Comparison of ENCODE assay signal across 31 cellular contexts in the genomic region with DNA sequence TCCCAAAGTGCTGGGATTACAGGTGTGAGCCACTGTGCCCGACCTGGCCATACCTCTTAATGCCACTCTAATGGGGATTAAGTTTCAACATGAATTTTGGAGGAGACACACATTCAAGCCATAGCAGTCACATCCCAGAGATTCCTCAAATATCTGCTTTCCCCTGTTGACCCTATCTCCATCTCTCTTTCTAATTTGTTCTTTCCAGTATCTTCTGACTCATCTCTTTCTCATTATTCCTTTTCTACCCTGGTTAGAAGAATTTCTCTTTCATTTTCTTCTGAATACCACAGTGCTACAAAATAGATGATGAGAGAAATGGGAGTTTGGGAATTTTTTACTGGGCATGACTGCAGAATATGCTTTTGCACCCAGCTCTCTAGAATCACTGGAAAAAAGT. TPM values are rescaled to one million over a fixed set of nuclear protein-coding genes. Genes with fewer than 3 reads are reported as not detected.
DNase-seq lines count a peak whose midpoint lies in the region; ATAC-seq, FAIRE-seq and TF ChIP-seq lines count a peak whose summit lies in the region.
"Had no signal": no experiment of that assay in that cellular context is flagged by ENCODE, and none has a peak within 500 bp of the region (broad histone marks: within the 10 kb centered on the region; RNA-seq: fewer than 3 reads in every experiment).

No MANE protein-coding gene starts in this region.

- no peak overlapping the region for H2BK120ac ChIP-seq in IMR-90 (ENCODE audit: low read depth, low read length)

- H3K9me1 ChIP-seq in IMR-90 (ENCODE audit: insufficient read depth, low read length) = 0 out of 2 replicates have a peak, but pooled peaks cover 3% of the 10 kb centered on the region

- H2AFZ ChIP-seq in IMR-90 (replicated peaks; ENCODE audit: low read length, poor library complexity) (no peak overlapping the region), osteoblast (ENCODE audit: low read length) (no peak overlapping the region)
- H2AFZ ChIP-seq: GM23248 had no signal

- H4K91ac ChIP-seq in IMR-90 (ENCODE audit: insufficient read depth, low read depth, low read length) = no peak overlapping the region

- no CpG with 5 or more reads among the region's 1 CpG for WGBS in IMR-90 (ENCODE audit: extremely low coverage in 2 of 2, insufficient read length in 1 of 2), 2 experiments

- H3K9ac ChIP-seq in IMR-90 (ENCODE audit: low read depth, low read length) = no peak overlapping the region
- H3K9ac ChIP-seq: GM23248 had no signal

- H4K8ac ChIP-seq in IMR-90 (ENCODE audit: low read depth in 2 of 2, low read length in 2 of 2) = no peak overlapping the region

- H3K4ac ChIP-seq in IMR-90 (ENCODE audit: low read depth, low read length) = no peak overlapping the region

- TF ChIP-seq CTCF in AG10803 (conservative IDR thresholded peaks at IDR 0.05; ENCODE audit: low read length) (no peak), IMR-90 (conservative IDR thresholded peaks at IDR 0.05; ENCODE audit: low read depth, low read length) (no peak), bronchial epithelial cell (IDR thresholded peaks at IDR 0.05; ENCODE audit: insufficient read depth, low read length, severe bottlenecking) (no peak), osteoblast (IDR thresholded peaks at IDR 0.05; ENCODE audit: extremely low read depth, low read depth, low read length) (no peak)

- dilution Hi-C loops in IMR-90 (cut with HindIII; ENCODE audit: low sequenced_read_pairs, unreplicated experiment) = no loop called here

- ATAC-seq in IMR-90 (ENCODE audit: low read depth) (0 out of 2 replicates have a peak, but pooled peaks have one; percentile 22), GM19397 (IDR thresholded peaks at IDR 0.05; ENCODE audit: unreplicated experiment) (no peak)
- no peak for ATAC-seq in activated CD4-positive, CD25-positive, alpha-beta regulatory T cell treated with anti-CD3 and anti-CD28 coated beads, Interleukin-2, amount 50 U/mL, for 24 hours
- ATAC-seq: activated T-helper 17 cell treated with anti-CD3 and anti-CD28 coated beads, Interleukin-2, amount 50 U/mL, for 72 hours; heart left ventricle; HepG2; natural killer cell; stimulated activated effector memory CD8-positive, alpha-beta T cell treated with anti-CD3 and anti-CD28 coated beads, Interleukin-12 subunit alpha, Interleukin-12 subunit beta, amount 100 ng/mL, for 72 hours had no signal

- intact Hi-C loops in IMR-90 (cut with micrococcal nuclease) = no loop called here

- no peak for FAIRE-seq in bronchial epithelial cell (lab: Jason Lieb, UNC)
- FAIRE-seq: HepG2 had no signal

- H3K14ac ChIP-seq in IMR-90 (replicated peaks; ENCODE audit: low read depth, low read length) = no peak overlapping the region

- BruUV-seq in IMR-90 (replicated peaks; lab: Mats Ljungman, UMichigan) = no TSS peak

- no peak overlapping the region for H3K23ac ChIP-seq in IMR-90 (ENCODE audit: low read depth, low read length)

- no peak overlapping the region for H3K56ac ChIP-seq in IMR-90 (ENCODE audit: extremely low read depth, insufficient read depth, low read length)

- H3K4me2 ChIP-seq in IMR-90 (ENCODE audit: low read depth, low read length) (no peak overlapping the region; the same call in 1 of the 2 replicates), osteoblast (ENCODE audit: insufficient read depth, low read length) (peak overlapping the region; percentile 17)

- H3K27ac ChIP-seq in IMR-90 (ENCODE audit: insufficient read depth, low read length) (no peak overlapping the region), osteoblast (ENCODE audit: low read depth, low read length) (no peak overlapping the region)
- H3K27ac ChIP-seq: GM23248, heart left ventricle, spleen had no signal

- no peaks in the 10 kb centered on the region for H3K36me3 ChIP-seq in IMR-90 (ENCODE audit: control insufficient read depth, insufficient read depth, low read length)
- no peaks in the 10 kb centered on the region for H3K36me3 ChIP-seq in bronchial epithelial cell (ENCODE audit: control insufficient read depth, insufficient read depth, low read length)
- H3K36me3 ChIP-seq in osteoblast (ENCODE audit: insufficient read depth, low read length) = no peaks in the 10 kb centered on the region
- H3K36me3 ChIP-seq: heart left ventricle, spleen had no signal

- CTCF ChIA-PET in IMR-90 (lab: Yijun Ruan, JAX) = no interaction called here

- H3K79me2 ChIP-seq in osteoblast (ENCODE audit: insufficient read depth, low read length) = no peaks in the 10 kb centered on the region

- no peak overlapping the region for H2AK5ac ChIP-seq in IMR-90 (ENCODE audit: low read depth, low read length)

- peaks cover 9% of the 10 kb centered on the region; the same call in 1 of the 2 replicates for H3K4me1 ChIP-seq in IMR-90 (ENCODE audit: control insufficient read depth, insufficient read depth, low read length)
- H3K4me1 ChIP-seq in osteoblast (ENCODE audit: insufficient read depth, low read length) = peaks cover 17% of the 10 kb centered on the region
- H3K4me1 ChIP-seq: heart left ventricle, spleen had no signal

- H2AK9ac ChIP-seq in IMR-90 (replicated peaks; ENCODE audit: low read depth, low read length, poor library complexity) = no peak overlapping the region

- H4K5ac ChIP-seq in IMR-90 (ENCODE audit: low read depth, low read length) = peak overlapping the region; percentile 78; the same call in 1 of the 2 replicates

- H2BK5ac ChIP-seq in IMR-90 (ENCODE audit: low read depth, low read length, poor library complexity, severe bottlenecking) = peak overlapping the region; percentile 87

- no peaks in the 10 kb centered on the region for H4K20me1 ChIP-seq in IMR-90 (ENCODE audit: insufficient read depth, low read length)
- H4K20me1 ChIP-seq in osteoblast (ENCODE audit: insufficient read depth, low read length) = no peaks in the 10 kb centered on the region

- H2BK15ac ChIP-seq in IMR-90 (ENCODE audit: low read depth, low read length) = no peak overlapping the region

- no peaks in the 10 kb centered on the region for H3K79me1 ChIP-seq in IMR-90 (ENCODE audit: low read depth in 1 of 2, low read length in 2 of 2)

- H3K27me3 ChIP-seq in IMR-90 (ENCODE audit: control insufficient read depth, insufficient read depth, low read length) = no peaks in the 10 kb centered on the region
- H3K27me3 ChIP-seq in bronchial epithelial cell (ENCODE audit: control insufficient read depth, insufficient read depth, low read length) = no peaks in the 10 kb centered on the region
- H3K27me3 ChIP-seq in osteoblast (ENCODE audit: insufficient read depth, low read length) = no peaks in the 10 kb centered on the region

- H2BK20ac ChIP-seq in IMR-90 (ENCODE audit: low read depth, low read length) = no peak overlapping the region

- TF ChIP-seq POLR2A in IMR-90 (IDR thresholded peaks at IDR 0.05; ENCODE audit: low read depth, low read length) = no peak

- POLR2A ChIA-PET in IMR-90 (lab: Charles Lee; ENCODE audit: unreplicated experiment) = no interaction called here

- in situ Hi-C loops in IMR-90 (cut with MboI; ENCODE audit: low sequenced_read_pairs) = no loop called here
- in situ Hi-C loops in KBM-7 (cut with MboI; ENCODE audit: low pct_unique_long_range_greater_than_20kb, low sequenced_read_pairs) = no loop called here

- TF ChIP-seq RAD21 in IMR-90 (IDR thresholded peaks at IDR 0.05; ENCODE audit: low read length) = no peak

- no peak overlapping the region for H3K4me3 ChIP-seq in AG10803 (ENCODE audit: low read length)
- H3K4me3 ChIP-seq in IMR-90 (ENCODE audit: insufficient read depth, low read depth, low read length) = no peak overlapping the region
- H3K4me3 ChIP-seq in bronchial epithelial cell (ENCODE audit: low read depth, low read length) = no peak overlapping the region
- H3K4me3 ChIP-seq in osteoblast (ENCODE audit: insufficient read depth, low read length) = no peak overlapping the region
- H3K4me3 ChIP-seq: GM23248, heart left ventricle, spleen had no signal

- no peaks in the 10 kb centered on the region; the same call in 1 of the 2 replicates for H3K9me3 ChIP-seq in IMR-90 (ENCODE audit: control insufficient read depth, insufficient read depth, low read length)
- no peaks in the 10 kb centered on the region for H3K9me3 ChIP-seq in osteoblast (ENCODE audit: low read depth, low read length)
- H3K9me3 ChIP-seq: heart left ventricle, spleen had no signal

- peak overlapping the region; percentile 90; the same call in 1 of the 2 replicates for H3K18ac ChIP-seq in IMR-90 (ENCODE audit: low read depth, low read length)

- DNase-seq in AG10803 (ENCODE audit: low read depth) (peak; percentile 16), IMR-90 (peak; percentile 24), bronchial epithelial cell (ENCODE audit: low read depth) (peak; percentile 9), osteoblast (ENCODE audit: insufficient read length, low spot score, missing footprints) (no peak), KBM-7 (no peak)
- DNase-seq: activated B cell treated with CpG ODN at 0.5 μM for 24 hours; activated CD4-positive, alpha-beta memory T cell treated with anti-CD3 and anti-CD28 coated beads for 36 hours; activated CD8-positive, alpha-beta memory T cell treated with anti-CD3 and anti-CD28 coated beads, Interleukin-2, amount 50 U/mL, for 48 hours; CD4-positive, CD25-positive, alpha-beta regulatory T cell; cerebellar nuclear complex; GM23248; heart left ventricle; natural killer cell; NCI-H1105 treated with DMSO at 0.1 percent for 48 hours; NCI-H2081 treated with DMSO at 0.1 percent for 48 hours; NCI-H446; Right ventricle myocardium superior; spleen; stimulated activated CD4-positive, alpha-beta T cell treated with anti-CD3 and anti-CD28 coated beads, Interleukin-2, amount 100 ng/mL, for 48 hours; SW 1271; T1000 had no signal

TF ChIP-seq in IMR-90, 13 proteins besides CTCF, POLR2A, EP300 and RAD21 (continues in another document):
- TF ChIP-seq MAZ (IDR thresholded peaks at IDR 0.05; ENCODE audit: borderline replicate concordance, low read depth, low read length) (no peak), MAFK (IDR thresholded peaks at IDR 0.05; ENCODE audit: low read depth, low read length) (no peak), NFE2L2 (IDR thresholded peaks at IDR 0.05; ENCODE audit: low read depth, low read length) (no peak)

RNA-seq across cellular contexts. Expression of gene OR10V1, which starts 5.1 kb away (rescaled TPM):
- not detected in 2 replicates for total RNA-seq in IMR-90 (2012; rRNA removed)
- polyA plus RNA-seq in IMR-90 (2012; rRNA removed) = not detected in 2 replicates
- not detected in 2 replicates for polyA plus RNA-seq in IMR-90 (2012; cell fraction: cytosol; rRNA removed)
- not detected in 2 replicates for polyA plus RNA-seq in IMR-90 (2012; cell fraction: nucleus; rRNA removed; ENCODE audit: low replicate concordance)
- not detected in 2 replicates for total RNA-seq in bronchial epithelial cell
- not detected in 2 replicates for total RNA-seq in osteoblast
- total RNA-seq: activated B cell treated with CpG ODN at 0.5 μM for 24 hours; activated CD4-positive, alpha-beta memory T cell treated with anti-CD3 and anti-CD28 coated beads for 36 hours; activated T-helper 17 cell treated with anti-CD3 and anti-CD28 coated beads, Interleukin-2, amount 50 U/mL, for 72 hours; CD4-positive, CD25-positive, alpha-beta regulatory T cell; fibroblast of villous mesenchyme; G401; GM23248; heart left ventricle; HepG2; natural killer cell; OCI-LY7; osteocyte; Right ventricle myocardium superior; spleen; urinary bladder had no signal
- polyA plus RNA-seq: CD4-positive, CD25-positive, alpha-beta regulatory T cell; GM23248; heart left ventricle; HepG2; spleen; urinary bladder had no signal

RNA-seq across cellular contexts. Expression of gene PATL1, which starts 39.7 kb away (rescaled TPM):
- total RNA-seq in IMR-90 (2012; rRNA removed) (3.9 and 4.4 TPM in 2 replicates), bronchial epithelial cell (3.7 and 5.6 TPM in 2 replicates), osteoblast (17.7 and 19.5 TPM in 2 replicates)
- polyA plus RNA-seq in IMR-90 (2012; rRNA removed) = 29.7 and 30.9 TPM in 2 replicates
- 12.5 and 13.6 TPM in 2 replicates for polyA plus RNA-seq in IMR-90 (2012; cell fraction: cytosol; rRNA removed)
- 7.4 and 21.6 TPM in 2 replicates for polyA plus RNA-seq in IMR-90 (2012; cell fraction: nucleus; rRNA removed; ENCODE audit: low replicate concordance)

RNA-seq across cellular contexts. Expression of gene STX3, which starts 46.6 kb away (rescaled TPM):
- total RNA-seq in IMR-90 (2012; rRNA removed) = 5.4 and 7.5 TPM in 2 replicates
- polyA plus RNA-seq in IMR-90 (2012; rRNA removed) = 5.0 and 5.7 TPM in 2 replicates
- 1.8 and 2.6 TPM in 2 replicates for polyA plus RNA-seq in IMR-90 (2012; cell fraction: cytosol; rRNA removed)
- 2.6 and 11.2 TPM in 2 replicates for polyA plus RNA-seq in IMR-90 (2012; cell fraction: nucleus; rRNA removed; ENCODE audit: low replicate concordance)
- 53.3 and 53.4 TPM in 2 replicates for total RNA-seq in bronchial epithelial cell
- 51.4 and 53.6 TPM in 2 replicates for total RNA-seq in osteoblast

Comparison
In these comparisons a context has a peak if more than half of its experiments do, and no peak if none do; other contexts are left out.
1. DNase-seq: peak in AG10803 (single experiment), IMR-90 (single experiment) and bronchial epithelial cell (single experiment); none in osteoblast (single experiment) and KBM-7 (single experiment).